In genomic region chr1:210373878-210374599, GRCh38 we compare ENCODE assay signal across 1 cellular context.
A peak's percentile ranks its signal among the peaks of the same experiment; 100 is the strongest.
TF ChIP-seq lines count a peak whose summit lies in the region.

No MANE protein-coding gene starts in this region.

TF ChIP-seq in GM12878, 131 proteins besides CTCF, POLR2A, EP300 and RAD21 (continued from another document and continues in another):
- TF ChIP-seq RFX5 (IDR thresholded peaks at IDR 0.05; ENCODE audit: low read depth, low read length) (0 out of 2 replicates have a peak, but pooled peaks have one; percentile 75), TARDBP (IDR thresholded peaks at IDR 0.05; ENCODE audit: borderline replicate concordance) (peak; percentile 89), ESRRA (IDR thresholded peaks at IDR 0.05; ENCODE audit: low read length) (no peak; the same call in none of the 2 replicates), GABPA (IDR thresholded peaks at IDR 0.05; ENCODE audit: low read depth) (no peak; the same call in 1 of the 2 replicates), RUNX3 (IDR thresholded peaks at IDR 0.05; ENCODE audit: low read length) (peak; percentile 80), KLF5 (IDR thresholded peaks at IDR 0.05; ENCODE audit: partially characterized antibody) (peak; percentile 54), SRF (IDR thresholded peaks at IDR 0.05; ENCODE audit: low read depth in 2 of 2, low read length in 2 of 2) (no peak), BHLHE40 (IDR thresholded peaks at IDR 0.05; ENCODE audit: borderline replicate concordance in 1 of 2, low read depth in 2 of 2, low read length in 1 of 2) (peak in 1 of 2 experiments; percentile 33; a peak in 1 of 4 replicates), SP1 (IDR thresholded peaks at IDR 0.05; ENCODE audit: low read depth, low read length) (no peak), NR2C2 (IDR thresholded peaks at IDR 0.05; ENCODE audit: borderline replicate concordance, control insufficient read depth, insufficient read length, low read depth) (no peak), EGR1 (IDR thresholded peaks at IDR 0.05; ENCODE audit: borderline replicate concordance in 1 of 2, low read depth in 2 of 2, low read length in 2 of 2) (no peak), CHD4 (IDR thresholded peaks at IDR 0.05) (no peak), KDM1A (IDR thresholded peaks at IDR 0.05; ENCODE audit: borderline replicate concordance) (no peak), CEBPB (IDR thresholded peaks at IDR 0.05; ENCODE audit: borderline replicate concordance in 1 of 2, low read depth in 2 of 2, low read length in 2 of 2) (no peak), CUX1 (IDR thresholded peaks at IDR 0.05; ENCODE audit: insufficient replicate concordance, low read depth, low read length) (no peak), ZBTB40 (IDR thresholded peaks at IDR 0.05; ENCODE audit: borderline replicate concordance) (no peak), ZNF217 (IDR thresholded peaks at IDR 0.05) (no peak), STAT3 (IDR thresholded peaks at IDR 0.05; ENCODE audit: low read depth, low read length) (0 out of 2 replicates have a peak, but pooled peaks have one; percentile 42), TCF12 (IDR thresholded peaks at IDR 0.05; ENCODE audit: low read depth, low read length) (0 out of 2 replicates have a peak, but pooled peaks have one; percentile 38), HDGF (IDR thresholded peaks at IDR 0.05) (no peak), STAT1 (conservative IDR thresholded peaks at IDR 0.05) (peak; percentile 78; the same call in 1 of the 2 replicates), SIX5 (IDR thresholded peaks at IDR 0.05; ENCODE audit: low read depth, low read length, severe bottlenecking) (no peak), ATF3 (IDR thresholded peaks at IDR 0.05; ENCODE audit: borderline replicate concordance, extremely low read depth, low read depth, low read length) (no peak), POLR2AphosphoS2 (IDR thresholded peaks at IDR 0.05; ENCODE audit: low read depth, low read length) (peak; percentile 99), ZBED1 (IDR thresholded peaks at IDR 0.05; ENCODE audit: borderline replicate concordance) (peak; percentile 100), RCOR1 (conservative IDR thresholded peaks at IDR 0.05; ENCODE audit: low read depth, low read length) (no peak), YBX1 (IDR thresholded peaks at IDR 0.05) (no peak), ASH2L (IDR thresholded peaks at IDR 0.05; ENCODE audit: borderline replicate concordance, low read depth) (no peak), DPF2 (IDR thresholded peaks at IDR 0.05) (0 out of 2 replicates have a peak, but pooled peaks have one; percentile 39), FOXK2 (IDR thresholded peaks at IDR 0.05) (peak; percentile 47), IKZF1 (conservative IDR thresholded peaks at IDR 0.05) (peak; percentile 50), SPI1 (IDR thresholded peaks at IDR 0.05; ENCODE audit: borderline replicate concordance, insufficient read depth, low read depth, low read length) (no peak), IRF3 (IDR thresholded peaks at IDR 0.05) (no peak), TAF1 (IDR thresholded peaks at IDR 0.05; ENCODE audit: borderline replicate concordance, low read depth, low read length) (no peak), ZNF207 (IDR thresholded peaks at IDR 0.05; ENCODE audit: borderline replicate concordance) (peak; percentile 86), NFYA (IDR thresholded peaks at IDR 0.05; ENCODE audit: borderline replicate concordance, low read depth, low read length) (no peak), PAX8 (IDR thresholded peaks at IDR 0.05) (peak; percentile 28; the same call in 1 of the 2 replicates), RELB (IDR thresholded peaks at IDR 0.05; ENCODE audit: low read depth) (no peak), MTA3 (IDR thresholded peaks at IDR 0.05; ENCODE audit: borderline replicate concordance, low read length) (peak; percentile 100), IRF4 (IDR thresholded peaks at IDR 0.05; ENCODE audit: low read depth, low read length) (peak; percentile 42; the same call in 1 of the 2 replicates), TCF7 (IDR thresholded peaks at IDR 0.05; ENCODE audit: borderline replicate concordance) (peak; percentile 63; the same call in 1 of the 2 replicates), HCFC1 (IDR thresholded peaks at IDR 0.05; ENCODE audit: low read length) (peak; percentile 55), RBBP5 (conservative IDR thresholded peaks at IDR 0.05) (no peak)
- TF ChIP-seq, protein P1, sequence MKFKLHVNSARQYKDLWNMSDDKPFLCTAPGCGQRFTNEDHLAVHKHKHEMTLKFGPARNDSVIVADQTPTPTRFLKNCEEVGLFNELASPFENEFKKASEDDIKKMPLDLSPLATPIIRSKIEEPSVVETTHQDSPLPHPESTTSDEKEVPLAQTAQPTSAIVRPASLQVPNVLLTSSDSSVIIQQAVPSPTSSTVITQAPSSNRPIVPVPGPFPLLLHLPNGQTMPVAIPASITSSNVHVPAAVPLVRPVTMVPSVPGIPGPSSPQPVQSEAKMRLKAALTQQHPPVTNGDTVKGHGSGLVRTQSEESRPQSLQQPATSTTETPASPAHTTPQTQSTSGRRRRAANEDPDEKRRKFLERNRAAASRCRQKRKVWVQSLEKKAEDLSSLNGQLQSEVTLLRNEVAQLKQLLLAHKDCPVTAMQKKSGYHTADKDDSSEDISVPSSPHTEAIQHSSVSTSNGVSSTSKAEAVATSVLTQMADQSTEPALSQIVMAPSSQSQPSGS (IDR thresholded peaks at IDR 0.05; ENCODE audit: low read length): peak; percentile 97
- TF ChIP-seq, protein P2, sequence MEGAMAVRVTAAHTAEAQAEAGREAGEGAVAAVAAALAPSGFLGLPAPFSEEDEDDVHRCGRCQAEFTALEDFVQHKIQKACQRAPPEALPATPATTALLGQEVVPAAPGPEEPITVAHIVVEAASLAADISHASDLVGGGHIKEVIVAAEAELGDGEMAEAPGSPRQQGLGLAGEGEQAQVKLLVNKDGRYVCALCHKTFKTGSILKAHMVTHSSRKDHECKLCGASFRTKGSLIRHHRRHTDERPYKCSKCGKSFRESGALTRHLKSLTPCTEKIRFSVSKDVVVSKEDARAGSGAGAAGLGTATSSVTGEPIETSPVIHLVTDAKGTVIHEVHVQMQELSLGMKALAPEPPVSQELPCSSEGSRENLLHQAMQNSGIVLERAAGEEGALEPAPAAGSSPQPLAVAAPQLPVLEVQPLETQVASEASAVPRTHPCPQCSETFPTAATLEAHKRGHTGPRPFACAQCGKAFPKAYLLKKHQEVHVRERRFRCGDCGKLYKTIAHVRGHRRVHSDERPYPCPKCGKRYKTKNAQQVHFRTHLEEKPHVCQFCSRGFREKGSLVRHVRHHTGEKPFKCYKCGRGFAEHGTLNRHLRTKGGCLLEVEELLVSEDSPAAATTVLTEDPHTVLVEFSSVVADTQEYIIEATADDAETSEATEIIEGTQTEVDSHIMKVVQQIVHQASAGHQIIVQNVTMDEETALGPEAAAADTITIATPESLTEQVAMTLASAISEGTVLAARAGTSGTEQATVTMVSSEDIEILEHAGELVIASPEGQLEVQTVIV (IDR thresholded peaks at IDR 0.05; ENCODE audit: borderline replicate concordance, partially characterized antibody): no peak
- TF ChIP-seq, protein P3, sequence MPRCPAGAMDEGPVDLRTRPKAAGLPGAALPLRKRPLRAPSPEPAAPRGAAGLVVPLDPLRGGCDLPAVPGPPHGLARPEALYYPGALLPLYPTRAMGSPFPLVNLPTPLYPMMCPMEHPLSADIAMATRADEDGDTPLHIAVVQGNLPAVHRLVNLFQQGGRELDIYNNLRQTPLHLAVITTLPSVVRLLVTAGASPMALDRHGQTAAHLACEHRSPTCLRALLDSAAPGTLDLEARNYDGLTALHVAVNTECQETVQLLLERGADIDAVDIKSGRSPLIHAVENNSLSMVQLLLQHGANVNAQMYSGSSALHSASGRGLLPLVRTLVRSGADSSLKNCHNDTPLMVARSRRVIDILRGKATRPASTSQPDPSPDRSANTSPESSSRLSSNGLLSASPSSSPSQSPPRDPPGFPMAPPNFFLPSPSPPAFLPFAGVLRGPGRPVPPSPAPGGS (IDR thresholded peaks at IDR 0.05; ENCODE audit: borderline replicate concordance, insufficient read depth, low read depth, low read length, poor library complexity, severe bottlenecking): peak; percentile 27
